ENCODE assay signal across 8 cellular contexts in genomic region chr14:72926292-72927028, GRCh38. TPM values are rescaled to one million over a fixed set of nuclear protein-coding genes. Genes with fewer than 3 reads are reported as not detected.
DNase-seq lines count a peak whose midpoint lies in the region; ATAC-seq and TF ChIP-seq lines count a peak whose summit lies in the region.

Gene DCAF4 (plus strand): TSS chr14:72926464. CDS start chr14:72937979, 11,515 bp downstream.

- H3K36me3 Mint-ChIP-seq in activated B cell treated with CpG ODN at 0.5 μM for 24 hours (ENCODE audit: low read depth) (peaks cover 7% of the 10 kb centered on the region), immature natural killer cell (no peaks in the 10 kb centered on the region)

- H3K27me3 Mint-ChIP-seq in activated B cell treated with CpG ODN at 0.5 μM for 24 hours = no peaks in the 10 kb centered on the region
- H3K27me3 Mint-ChIP-seq in immature natural killer cell (ENCODE audit: low read depth in 3 of 3) = peaks cover 5 to 15% (median 6%) of the 10 kb centered on the region in 3 donors

- POLR2A ChIA-PET in activated B cell treated with CpG ODN at 0.5 μM for 24 hours (lab: Charles Lee) = interaction anchor here (0.5 to 1.8 kb wide), 8 partner anchors 9 to 212 kb away, joined by 3 to 18 read pairs (median 4); partner anchors contain the start of genes DPF3, PSEN1, RBM25 and ZFYVE1

- no peak for TF ChIP-seq CTCF in AG09319 (IDR thresholded peaks at IDR 0.05; ENCODE audit: low read depth, low read length)
- TF ChIP-seq CTCF in activated B cell treated with CpG ODN at 0.5 μM for 24 hours (IDR thresholded peaks at IDR 0.05) = no peak

- peaks cover 19% of the 10 kb centered on the region for H3K4me1 Mint-ChIP-seq in activated B cell treated with CpG ODN at 0.5 μM for 24 hours
- peaks cover 12 to 14% of the 10 kb centered on the region in 2 donors for H3K4me1 Mint-ChIP-seq in immature natural killer cell

- H3K4me3 Mint-ChIP-seq in activated B cell treated with CpG ODN at 0.5 μM for 24 hours = peak within 1 kb of the TSS; percentile 98
- peak within 1 kb of the TSS; percentile 90 to 97 (median 95) for H3K4me3 Mint-ChIP-seq in immature natural killer cell

- no peaks in the 10 kb centered on the region for H3K9me3 Mint-ChIP-seq in activated B cell treated with CpG ODN at 0.5 μM for 24 hours
- no peaks in the 10 kb centered on the region for H3K9me3 Mint-ChIP-seq in immature natural killer cell

- intact Hi-C loops in activated B cell treated with CpG ODN at 0.5 μM for 24 hours (cut with micrococcal nuclease) = loop anchor here (1.0 kb wide), 7 partner anchors 21 to 409 kb away; partner anchors contain the start of genes DPF3, PSEN1, RBM25 and ZFYVE1

- DNase-seq in AG09319 (ENCODE audit: extremely low read depth, low read depth) (peak; percentile 92), NCI-H345 treated with DMSO at 0.1 percent for 48 hours (lab: John Stamatoyannopoulos, UW; ENCODE audit: unreplicated experiment) (peak; percentile 92), activated B cell treated with CpG ODN at 0.5 μM for 24 hours (peak; percentile 86), immature natural killer cell (peak; percentile 91 to 93 (median 92)), smooth muscle cell of the brain vasculature (ENCODE audit: low read depth, low spot score) (peak; percentile 92)
- DNase-seq in central memory CD4-positive, alpha-beta T cell = peak; percentile 93

- peak within 1 kb of the TSS; percentile 98 for H3K27ac Mint-ChIP-seq in activated B cell treated with CpG ODN at 0.5 μM for 24 hours
- H3K27ac Mint-ChIP-seq in immature natural killer cell = peak within 1 kb of the TSS; percentile 66 to 96 (median 88)

- ATAC-seq in GM19025 (IDR thresholded peaks at IDR 0.05; ENCODE audit: low read depth, unreplicated experiment) = peak; percentile 97
- peak; percentile 98 for ATAC-seq in HG03342 (IDR thresholded peaks at IDR 0.05; ENCODE audit: unreplicated experiment)
- ATAC-seq in activated B cell treated with CpG ODN at 0.5 μM for 24 hours (ENCODE audit: low read depth) = peak; percentile 94

- CTCF ChIA-PET in activated B cell treated with CpG ODN at 0.5 μM for 24 hours (lab: Charles Lee) = interaction anchor here (1.5 kb wide), 2 partner anchors 22 kb away, joined by 3 to 6 read pairs; no protein-coding TSS in a partner anchor

RNA-seq across cellular contexts. Expression of gene DCAF4, which starts in this region (rescaled TPM):
- 33.9 and 38.7 TPM in 2 replicates for total RNA-seq in activated B cell treated with CpG ODN at 0.5 μM for 24 hours
- polyA plus RNA-seq in immature natural killer cell = 1 to 10 TPM in 2 of 3 donors, under 1 TPM in 1; 0.44 to 8.7 (median 4.5) TPM

Comparison
In these comparisons a context has a peak if more than half of its experiments do, and no peak if none do; other contexts are left out.
1. Peak in every context shown above with its lines: DNase-seq and ATAC-seq.